ENCODE assay signal across 8 cellular contexts in genomic region chrX:23907106-23907495, GRCh38. TPM values are rescaled to one million over a fixed set of nuclear protein-coding genes. Genes with fewer than 3 reads are reported as not detected.
DNase-seq lines count a peak whose midpoint lies in the region; TF ChIP-seq lines count a peak whose summit lies in the region.

No MANE protein-coding gene starts in this region.

- TF ChIP-seq CTCF in LNCaP clone FGC (IDR thresholded peaks at IDR 0.05; ENCODE audit: control insufficient read depth, extremely low read depth, insufficient read depth): no peak

- H3K4me1 ChIP-seq in mesodermal cell (ENCODE audit: control insufficient read depth, insufficient read depth, low read length, poor library complexity, severe bottlenecking): peaks cover 4% of the 10 kb centered on the region

- H3K4me3 ChIP-seq in LNCaP clone FGC (ENCODE audit: low read depth, low read length) (peak overlapping the region; percentile 78), mesodermal cell (ENCODE audit: extremely low read depth, insufficient read depth, low read length, poor library complexity, severe bottlenecking) (peak overlapping the region; percentile 58)

- H3K36me3 ChIP-seq in mesodermal cell (ENCODE audit: control insufficient read depth, insufficient read depth, low read length): no peaks in the 10 kb centered on the region

- peak overlapping the region; percentile 79 for H3K27ac ChIP-seq in caudate nucleus (ENCODE audit: low read depth, low read length)
- H3K27ac ChIP-seq in mesodermal cell (ENCODE audit: low read depth, low read length, severe bottlenecking): peak overlapping the region; percentile 85

- no peaks in the 10 kb centered on the region for H3K9me3 ChIP-seq in mesodermal cell (ENCODE audit: control insufficient read depth, low read length)

- 7% methylated on average over 5 of the region's 12 CpGs; no CpG with 5 or more reads in 1 of the 2 experiments for WGBS in mesodermal cell (ENCODE audit: insufficient coverage in 2 of 2), 2 experiments

- peak; percentile 71 for DNase-seq in DMS 273 (lab: John Stamatoyannopoulos, UW; ENCODE audit: unreplicated experiment)
- no peak for DNase-seq in DMS 273 treated with DMSO at 0.1 percent for 48 hours (lab: John Stamatoyannopoulos, UW)
- no peak for DNase-seq in LNCaP clone FGC (ENCODE audit: low read depth)
- no peak for DNase-seq in caudate nucleus (lab: John Stamatoyannopoulos, UW)
- DNase-seq in NCI-H2227 treated with DMSO at 0.1 percent for 48 hours (lab: John Stamatoyannopoulos, UW): no peak
- DNase-seq in stimulated activated CD4-positive, alpha-beta T cell treated with anti-CD3 and anti-CD28 coated beads, Interleukin-4, amount 100 ng/mL, for 24 hours: no peak
- no peak for DNase-seq in HuH-7 (ENCODE audit: low spot score)

RNA-seq across cellular contexts. Expression of gene APOO, which starts 0.6 kb away (rescaled TPM):
- polyA plus RNA-seq in mesodermal cell (2013, experiment 1 of 2): 30.2 TPM
- 45.9 TPM for polyA plus RNA-seq in mesodermal cell (2013, experiment 2 of 2)

RNA-seq across cellular contexts. Expression of gene CXorf58, which starts 0.7 kb away (rescaled TPM):
- polyA plus RNA-seq in mesodermal cell (2013, experiment 1 of 2): not detected
- not detected for polyA plus RNA-seq in mesodermal cell (2013, experiment 2 of 2)
